18 cellular contexts compared by ENCODE assay signal in the genomic region with DNA sequence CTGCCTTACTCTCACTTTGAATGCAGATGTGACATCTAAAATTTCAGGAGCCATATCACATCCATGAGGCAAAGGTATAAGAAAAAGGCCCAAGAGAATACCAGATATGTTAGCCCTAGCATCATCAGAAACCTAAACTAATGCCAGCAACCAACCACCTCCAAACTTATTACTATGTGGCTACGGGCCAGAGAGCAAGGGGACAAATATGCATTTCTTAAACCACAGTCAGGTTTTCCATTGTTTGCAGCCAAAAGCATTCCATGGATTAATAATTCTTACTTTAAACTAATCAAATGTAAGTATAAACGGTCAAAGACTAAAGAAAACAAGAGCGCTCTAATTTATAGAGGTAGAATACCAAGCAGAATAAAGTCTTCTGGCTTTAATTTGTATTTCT.
DNase-seq lines count a peak whose midpoint lies in the region; ATAC-seq and TF ChIP-seq lines count a peak whose summit lies in the region.
"Had no signal": no experiment of that assay in that cellular context is flagged by ENCODE, and none has a peak within 500 bp of the region (broad histone marks: within the 10 kb centered on the region; RNA-seq: fewer than 3 reads in every experiment).

No MANE protein-coding gene starts in this region.

- ATAC-seq in HG03565 (IDR thresholded peaks at IDR 0.05; ENCODE audit: unreplicated experiment): no peak
- ATAC-seq: Panc1 had no signal

- H3K9ac ChIP-seq in GM23248: no peak overlapping the region
- H3K9ac ChIP-seq: BLaER1 treated with 17β-estradiol and CSF1 and Interleukin-3, amounts not matched to agents 10 nM and 100 nM; SK-N-SH had no signal

- H3K27me3 ChIP-seq in GM23248 (replicated peaks; ENCODE audit: insufficient read depth) (no peaks in the 10 kb centered on the region), tibial nerve (no peaks in the 10 kb centered on the region)
- H3K27me3 ChIP-seq: BLaER1 treated with 17β-estradiol and CSF1 and Interleukin-3, amounts not matched to agents 10 nM and 100 nM had no signal

- H3K4me1 ChIP-seq in GM23248 (ENCODE audit: insufficient read depth) (peaks cover 13% of the 10 kb centered on the region), tibial nerve (no peaks in the 10 kb centered on the region)
- H3K4me1 ChIP-seq: BLaER1 treated with 17β-estradiol and CSF1 and Interleukin-3, amounts not matched to agents 10 nM and 100 nM had no signal

- H2AFZ ChIP-seq in GM23248: no peak overlapping the region

- H3K9me2 ChIP-seq in GM23248 (ENCODE audit: insufficient read depth): no peaks in the 10 kb centered on the region
- H3K9me2 ChIP-seq: SK-N-SH had no signal

- in situ Hi-C loops in GM23248 (cut with MboI): no loop called here
- in situ Hi-C loops in astrocyte of the cerebellum (cut with HindIII; ENCODE audit: low sequenced_read_pairs): no loop called here

- no peaks in the 10 kb centered on the region for H4K20me1 ChIP-seq in GM23248 (ENCODE audit: insufficient read depth)
- H4K20me1 ChIP-seq: BLaER1 treated with 17β-estradiol and CSF1 and Interleukin-3, amounts not matched to agents 10 nM and 100 nM had no signal

- DNase-seq in GM23248 (peak; percentile 47), astrocyte of the cerebellum (ENCODE audit: low read depth) (peak; percentile 69), fibroblast of pulmonary artery (ENCODE audit: low read depth) (peak; percentile 44), retinal pigment epithelial cell (ENCODE audit: low read depth) (peak; percentile 57), tibial nerve (ENCODE audit: low spot score in 2 of 2) (no peak), posterior cingulate gyrus (no peak), HK-2 (ENCODE audit: unreplicated experiment) (no peak)
- DNase-seq: CD4-positive, alpha-beta memory T cell; GDM1; NCI-H1092; NCI-H1436; NCI-H187 treated with DMSO at 0.1 percent for 48 hours; NCI-H2107; SIG-M5; SK-N-SH had no signal

- H3K9me3 ChIP-seq in GM23248 (ENCODE audit: low read depth) (no peaks in the 10 kb centered on the region), tibial nerve (no peaks in the 10 kb centered on the region)
- H3K9me3 ChIP-seq: BLaER1 treated with 17β-estradiol and CSF1 and Interleukin-3, amounts not matched to agents 10 nM and 100 nM; SK-N-SH had no signal

- WGBS in GM23248 (ENCODE audit: low coverage in 1 of 2, low lambda C conversion rate in 2 of 2, missing lambda C conversion rate in 2 of 2), 2 experiments: 59 to 60% methylated on average over 3 of the region's 3 CpGs
- 87 to 90% methylated on average over 3 of the region's 3 CpGs for WGBS in tibial nerve, 2 donors

- H3K27ac ChIP-seq in GM23248: no peak overlapping the region
- no peak overlapping the region for H3K27ac ChIP-seq in tibial nerve
- H3K27ac ChIP-seq: BLaER1 treated with 17β-estradiol and CSF1 and Interleukin-3, amounts not matched to agents 10 nM and 100 nM had no signal

- H3K79me2 ChIP-seq in GM23248 (ENCODE audit: insufficient read depth): no peaks in the 10 kb centered on the region

- no peaks in the 10 kb centered on the region for H3K36me3 ChIP-seq in GM23248 (ENCODE audit: low read depth)
- peaks cover 0 to 9% (median 0%) of the 10 kb centered on the region in 3 donors for H3K36me3 ChIP-seq in tibial nerve

- H3F3A ChIP-seq in GM23248 (ENCODE audit: insufficient read depth): peaks cover 6% of the 10 kb centered on the region; the same call in 1 of the 2 replicates

- intact Hi-C loops in posterior cingulate gyrus (cut with DNase I): no loop called here

- no peak overlapping the region for H3K4me2 ChIP-seq in GM23248 (ENCODE audit: unreplicated experiment)
- H3K4me2 ChIP-seq: BLaER1 treated with 17β-estradiol and CSF1 and Interleukin-3, amounts not matched to agents 10 nM and 100 nM; SK-N-SH had no signal

- TF ChIP-seq CTCF in astrocyte of the cerebellum (IDR thresholded peaks at IDR 0.05; ENCODE audit: low read depth, low read length, missing control alignments) (no peak), fibroblast of pulmonary artery (IDR thresholded peaks at IDR 0.05; ENCODE audit: low read length, missing control alignments) (no peak), retinal pigment epithelial cell (conservative IDR thresholded peaks at IDR 0.05; ENCODE audit: low read depth, low read length) (no peak), tibial nerve (IDR thresholded peaks at IDR 0.05) (no peak)

- no peak for TF ChIP-seq EP300 in tibial nerve (IDR thresholded peaks at IDR 0.05)

- H3K4me3 ChIP-seq in GM23248 (no peak overlapping the region), astrocyte of the cerebellum (ENCODE audit: low read depth, low read length) (no peak overlapping the region), fibroblast of pulmonary artery (replicated peaks; ENCODE audit: low read depth, low read length) (no peak overlapping the region), retinal pigment epithelial cell (ENCODE audit: low read length) (no peak overlapping the region), tibial nerve (no peak overlapping the region)
- H3K4me3 ChIP-seq: BLaER1 treated with 17β-estradiol and CSF1 and Interleukin-3, amounts not matched to agents 10 nM and 100 nM had no signal

- no peak for TF ChIP-seq POLR2A in tibial nerve (IDR thresholded peaks at IDR 0.05)

Comparison
In these comparisons a context has a peak if more than half of its experiments do, and no peak if none do; other contexts are left out.
1. DNase-seq: peak in GM23248 (single experiment), astrocyte of the cerebellum (single experiment), fibroblast of pulmonary artery (single experiment) and retinal pigment epithelial cell (single experiment); none in tibial nerve (0 of 2), posterior cingulate gyrus (0 of 10) and HK-2 (single experiment).